ENCODE assay signal across 16 cellular contexts in genomic region chr1:200041337-200042118, GRCh38. TPM values are rescaled to one million over a fixed set of nuclear protein-coding genes. Genes with fewer than 3 reads are reported as not detected.
A peak's percentile ranks its signal among the peaks of the same experiment; 100 is the strongest.
DNase-seq lines count a peak whose midpoint lies in the region; ATAC-seq and TF ChIP-seq lines count a peak whose summit lies in the region.
"Had no signal": no experiment of that assay in that cellular context is flagged by ENCODE, and none has a peak within 500 bp of the region (broad histone marks: within the 10 kb centered on the region; RNA-seq: fewer than 3 reads in every experiment).

No MANE protein-coding gene starts in this region.

- TF ChIP-seq EP300 in esophagus muscularis mucosa (IDR thresholded peaks at IDR 0.05) = no peak

- peaks cover 2 to 99% of the 10 kb centered on the region in 2 donors for H3K27me3 ChIP-seq in breast epithelium
- peaks cover 69% of the 10 kb centered on the region for H3K27me3 ChIP-seq in mammary epithelial cell (ENCODE audit: insufficient read depth, low read length)
- peaks cover 0 to 100% (median 82%) of the 10 kb centered on the region in 4 donors for H3K27me3 ChIP-seq in esophagus muscularis mucosa
- H3K27me3 ChIP-seq in SJCRH30 = no peaks in the 10 kb centered on the region

- ATAC-seq in naive B cell (ENCODE audit: low read depth in 2 of 2) = no peak
- no peak for ATAC-seq in GM19467 (IDR thresholded peaks at IDR 0.05; ENCODE audit: unreplicated experiment)
- ATAC-seq in GM19395 (IDR thresholded peaks at IDR 0.05; ENCODE audit: unreplicated experiment) = no peak

- peak overlapping the region in 2 of 6 donors; percentile 18 to 62 for H3K27ac Mint-ChIP-seq in naive B cell
- H3K27ac Mint-ChIP-seq in type B pancreatic cell = no peak overlapping the region

- H3K36me3 ChIP-seq in breast epithelium (no peaks in the 10 kb centered on the region), mammary epithelial cell (ENCODE audit: insufficient read depth, low read length) (no peaks in the 10 kb centered on the region), esophagus muscularis mucosa (no peaks in the 10 kb centered on the region), SJCRH30 (no peaks in the 10 kb centered on the region)

- no peak overlapping the region for H3K9ac ChIP-seq in mammary epithelial cell (ENCODE audit: insufficient read depth, low read length)

- no peak overlapping the region for H3K4me2 ChIP-seq in mammary epithelial cell (ENCODE audit: insufficient read depth, low read depth, low read length)

- in situ Hi-C loops in mammary epithelial cell (cut with MboI; ENCODE audit: low sequenced_read_pairs in 2 of 2) = no loop called here

- CTCF ChIA-PET in mammary epithelial cell (lab: Charles Lee; ENCODE audit: low non-redundant PET) = no interaction called here

- no peaks in the 10 kb centered on the region for H3K36me3 Mint-ChIP-seq in naive B cell
- H3K36me3 Mint-ChIP-seq in type B pancreatic cell = peaks cover 5% of the 10 kb centered on the region

- H2AFZ ChIP-seq in mammary epithelial cell (ENCODE audit: low read depth, low read length) = no peak overlapping the region

- H3K4me1 ChIP-seq in breast epithelium (peaks cover 0 to 14% of the 10 kb centered on the region in 2 donors), mammary epithelial cell (ENCODE audit: insufficient read depth, low read length) (peaks cover 17% of the 10 kb centered on the region), esophagus muscularis mucosa (peaks cover 30 to 50% (median 43%) of the 10 kb centered on the region in 4 donors), SJCRH30 (no peaks in the 10 kb centered on the region)

- no peaks in the 10 kb centered on the region for H3K9me3 ChIP-seq in breast epithelium
- H3K9me3 ChIP-seq in mammary epithelial cell (replicated peaks; ENCODE audit: insufficient read depth, low read length) = no peaks in the 10 kb centered on the region
- no peaks in the 10 kb centered on the region for H3K9me3 ChIP-seq in esophagus muscularis mucosa
- H3K9me3 ChIP-seq in SJCRH30 (replicated peaks) = no peaks in the 10 kb centered on the region

- no TSS peak for BruUV-seq in mammary epithelial cell (replicated peaks; lab: Mats Ljungman, UMichigan)

- H3K9me3 Mint-ChIP-seq in naive B cell (peaks cover 0 to 4% (median 0%) of the 10 kb centered on the region in 7 donors), type B pancreatic cell (no peaks in the 10 kb centered on the region)

- dilution Hi-C loops in mammary epithelial cell (cut with HindIII; ENCODE audit: low sequenced_read_pairs) = no loop called here

- DNase-seq in breast epithelium (ENCODE audit: low spot score in 2 of 2) (no peak), mammary epithelial cell (no peak), esophagus muscularis mucosa (ENCODE audit: extremely low spot score) (no peak), naive B cell (no peak), type B pancreatic cell (ENCODE audit: extremely low spot score, unreplicated experiment) (no peak), SJCRH30 (no peak)
- DNase-seq: ACHN; activated effector memory CD4-positive, alpha-beta T cell treated with Interleukin-2 at 50 U/mL for 16 hours; DMS79 treated with DMSO at 0.1 percent for 48 hours; foreskin melanocyte; NCI-H1417 treated with DMSO at 0.1 percent for 48 hours; NCI-H748 treated with DMSO at 0.1 percent for 48 hours had no signal

- peak overlapping the region; percentile 23 to 97 (median 77) for H3K4me3 Mint-ChIP-seq in naive B cell
- peak overlapping the region; percentile 91 for H3K4me3 Mint-ChIP-seq in type B pancreatic cell

- H4K20me1 ChIP-seq in mammary epithelial cell (ENCODE audit: insufficient read depth, low read length) = no peaks in the 10 kb centered on the region

- H3K79me2 ChIP-seq in mammary epithelial cell (ENCODE audit: insufficient read depth, low read length) = no peaks in the 10 kb centered on the region

- H3K4me3 ChIP-seq in breast epithelium = peak overlapping the region; percentile 46 to 72 (median 48)
- no peak overlapping the region for H3K4me3 ChIP-seq in mammary epithelial cell (replicated peaks in 1 of 3; ENCODE audit: insufficient read depth in 1 of 3, low read depth in 2 of 3, low read length in 3 of 3)
- peak overlapping the region; percentile 50 to 63 (median 55) for H3K4me3 ChIP-seq in esophagus muscularis mucosa
- no peak overlapping the region for H3K4me3 ChIP-seq in SJCRH30

- H3K4me1 Mint-ChIP-seq in naive B cell (peaks cover 26 to 61% (median 42%) of the 10 kb centered on the region in 3 donors), type B pancreatic cell (ENCODE audit: unreplicated experiment) (peaks cover 39% of the 10 kb centered on the region)

- H3K27me3 Mint-ChIP-seq in naive B cell (peaks cover 10 to 82% (median 69%) of the 10 kb centered on the region in 3 donors), type B pancreatic cell (peaks cover 63% of the 10 kb centered on the region)

- TF ChIP-seq CTCF in breast epithelium (IDR thresholded peaks at IDR 0.05) (no peak), mammary epithelial cell (conservative IDR thresholded peaks at IDR 0.05 in 1 of 2, IDR thresholded peaks at IDR 0.05 in 1 of 2; ENCODE audit: extremely low read depth in 1 of 2, insufficient read depth in 1 of 2, low read depth in 1 of 2, low read length in 2 of 2) (no peak), esophagus muscularis mucosa (IDR thresholded peaks at IDR 0.05) (no peak), type B pancreatic cell (conservative IDR thresholded peaks at IDR 0.05) (no peak)

- H3K27ac ChIP-seq in breast epithelium (peak overlapping the region; percentile 29 to 43), mammary epithelial cell (ENCODE audit: insufficient read depth, low read depth, low read length) (no peak overlapping the region), esophagus muscularis mucosa (replicated peaks in 1 of 4) (peak overlapping the region; percentile 35 to 55 (median 44)), SJCRH30 (no peak overlapping the region)
- H3K27ac ChIP-seq: SK-N-MC had no signal

- 3% methylated on average over 8 of the region's 35 CpGs for WGBS in mammary epithelial cell (ENCODE audit: low coverage, missing lambda C conversion rate)
- WGBS in esophagus muscularis mucosa = 24% methylated on average over 28 of the region's 35 CpGs

- intact Hi-C loops in breast epithelium (cut with DNase I; ENCODE audit: low total_unique reads) = no loop called here
- intact Hi-C loops in mammary epithelial cell (cut with micrococcal nuclease) = no loop called here
- intact Hi-C loops in esophagus muscularis mucosa (cut with DNase I) = no loop called here

- TF ChIP-seq POLR2A in breast epithelium (IDR thresholded peaks at IDR 0.05) (no peak), esophagus muscularis mucosa (IDR thresholded peaks at IDR 0.05; ENCODE audit: low read depth) (no peak)

RNA-seq across cellular contexts. Expression of gene NR5A2, which starts 14.0 kb away (rescaled TPM):
- total RNA-seq in breast epithelium (1 to 10 TPM; 4.1 to 5.6 (median 4.9) TPM), mammary epithelial cell (not detected), esophagus muscularis mucosa (1 to 10 TPM in 3 of 4 donors, under 1 TPM in 1; 0.83 to 4.0 (median 2.9) TPM), type B pancreatic cell (ENCODE audit: low replicate concordance) (3.5 and 6.2 TPM in 2 replicates)
- polyA plus RNA-seq in mammary epithelial cell (not detected), naive B cell (ENCODE audit: low read depth in 6 of 6) (not detected)
- polyA minus RNA-seq in mammary epithelial cell = not detected
- total RNA-seq in SJCRH30 (2014; rRNA removed; shearing (Covaris generic)) = 0.84 and 1.0 TPM in 2 replicates
- total RNA-seq: myocyte had no signal

Comparison
In these comparisons a context has a peak if more than half of its experiments do, and no peak if none do; other contexts are left out.
1. H3K27ac ChIP-seq: peak in breast epithelium (2 of 2) and esophagus muscularis mucosa (4 of 4); none in mammary epithelial cell (single experiment) and SJCRH30 (single experiment).
2. H3K4me3 ChIP-seq: peak in breast epithelium (3 of 3) and esophagus muscularis mucosa (4 of 4); none in mammary epithelial cell (0 of 3) and SJCRH30 (single experiment).